8 cellular contexts compared by ENCODE assay signal in the genomic region with DNA sequence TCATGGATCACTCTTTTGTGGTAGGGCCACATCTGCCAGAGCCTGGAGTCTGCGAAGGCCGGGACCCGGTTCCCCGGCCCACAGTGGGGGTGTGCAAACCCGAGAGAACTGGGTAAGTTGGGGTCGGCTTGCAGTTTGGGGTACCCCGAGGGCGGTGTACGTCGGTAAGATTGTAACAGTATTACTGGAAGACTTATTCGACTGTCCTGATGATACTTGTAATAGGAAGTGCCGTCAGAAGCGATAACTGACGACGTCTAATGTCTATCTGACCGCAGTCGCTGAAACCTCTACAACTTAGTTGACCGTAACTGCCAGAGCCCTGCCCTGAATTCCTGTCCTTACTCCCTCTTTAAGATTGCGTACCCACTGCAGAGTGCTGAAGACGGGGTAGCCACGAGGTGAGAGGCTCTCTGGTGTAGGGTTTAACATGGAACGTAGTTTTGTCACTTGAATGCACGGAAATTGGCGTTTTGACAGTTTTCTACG. TPM values are rescaled to one million over a fixed set of nuclear protein-coding genes. Genes with fewer than 3 reads are reported as not detected.
DNase-seq lines count a peak whose midpoint lies in the region; ATAC-seq and TF ChIP-seq lines count a peak whose summit lies in the region.

No MANE protein-coding gene starts in this region.

- peaks cover 3% of the 10 kb centered on the region for H3K36me3 Mint-ChIP-seq in IgD-negative memory B cell

- H3K36me3 ChIP-seq in body of pancreas (replicated peaks in 1 of 2; ENCODE audit: insufficient read depth in 1 of 2, low read depth in 2 of 2) (peaks cover 0 to 4% of the 10 kb centered on the region in 2 donors), left lung (peaks cover 0 to 43% of the 10 kb centered on the region in 2 donors), thymus (ENCODE audit: control insufficient read depth, insufficient read depth) (peaks cover 29% of the 10 kb centered on the region)

- H3K4me1 Mint-ChIP-seq in IgD-negative memory B cell, result peaks cover 14 to 42% (median 25%) of the 10 kb centered on the region in 3 donors

- H3K27me3 Mint-ChIP-seq in IgD-negative memory B cell, result no peaks in the 10 kb centered on the region

- peak overlapping the region; percentile 25 to 89 for H3K4me3 ChIP-seq in body of pancreas
- H3K4me3 ChIP-seq in left lung, result peak overlapping the region; percentile 91 to 98
- H3K4me3 ChIP-seq in thymus (ENCODE audit: low read length), result peak overlapping the region; percentile 81

- no peak for ATAC-seq in body of pancreas
- ATAC-seq in left lung, result peak; percentile 26

- no peaks in the 10 kb centered on the region for H3K9me3 ChIP-seq in body of pancreas
- no peaks in the 10 kb centered on the region for H3K9me3 ChIP-seq in left lung
- no peaks in the 10 kb centered on the region for H3K9me3 ChIP-seq in thymus (ENCODE audit: control insufficient read depth)

- no peak for TF ChIP-seq POLR2A in body of pancreas (IDR thresholded peaks at IDR 0.05)

- DNase-seq in NCI-H748 (lab: John Stamatoyannopoulos, UW; ENCODE audit: unreplicated experiment) (peak; percentile 34), NCI-H748 treated with DMSO at 0.1 percent for 48 hours (lab: John Stamatoyannopoulos, UW) (no peak), body of pancreas (no peak), left lung (no peak), putamen (ENCODE audit: low spot score) (no peak), SHP77 (lab: John Stamatoyannopoulos, UW) (no peak)

- H3K27me3 ChIP-seq in body of pancreas, result no peaks in the 10 kb centered on the region
- no peaks in the 10 kb centered on the region for H3K27me3 ChIP-seq in left lung
- H3K27me3 ChIP-seq in thymus (ENCODE audit: control insufficient read depth, insufficient read depth), result no peaks in the 10 kb centered on the region

- H3K27ac Mint-ChIP-seq in IgD-negative memory B cell, result peak overlapping the region; percentile 91 to 97 (median 97)

- 0% methylated on average over 11 to 24 of the region's 25 CpGs for whole genome bisulfite sequencing in body of pancreas, 2 donors
- under 1% methylated on average over 25 of the region's 25 CpGs for WGBS in thymus

- intact Hi-C loops in body of pancreas (cut with DNase I) (no loop called here), left lung (cut with DNase I) (loop anchor here in 1 of 2 donors (10.0 kb wide), 1 partner anchor 75 kb away; no protein-coding TSS in a partner anchor)

- no peaks in the 10 kb centered on the region for H3K9me3 Mint-ChIP-seq in IgD-negative memory B cell

- H3K27ac ChIP-seq in body of pancreas (peak overlapping the region; percentile 77 to 85 (median 84)), left lung (peak overlapping the region; percentile 86 to 92), thymus (ENCODE audit: low read depth) (peak overlapping the region; percentile 74)

- peak overlapping the region; percentile 97 to 100 (median 99) for H3K4me3 Mint-ChIP-seq in IgD-negative memory B cell

- peaks cover 52% of the 10 kb centered on the region for H3K4me1 ChIP-seq in body of pancreas
- H3K4me1 ChIP-seq in left lung, result peaks cover 24 to 62% of the 10 kb centered on the region in 2 donors
- H3K4me1 ChIP-seq in thymus (ENCODE audit: control insufficient read depth, insufficient read depth, low read length), result peaks cover 11% of the 10 kb centered on the region

- TF ChIP-seq CTCF in body of pancreas (IDR thresholded peaks at IDR 0.05), result no peak
- no peak for TF ChIP-seq CTCF in left lung (IDR thresholded peaks at IDR 0.05)

RNA-seq across cellular contexts. Expression of a gene that starts 24.0 kb away (rescaled TPM):
- polyA plus RNA-seq in IgD-negative memory B cell (73.6 TPM), thymus (39.8 TPM)
- total RNA-seq in body of pancreas (10 to 100 TPM in 1 of 2 donors, 1 to 10 TPM in 1; 4.7 to 30.7 TPM), left lung (10 to 100 TPM; 58.0 to 97.7 TPM)

RNA-seq across cellular contexts. Expression of a gene that starts 52.6 kb away (rescaled TPM):
- 1.7 TPM for polyA plus RNA-seq in IgD-negative memory B cell
- 1 to 10 TPM; 4.9 to 7.6 TPM for total RNA-seq in body of pancreas
- 1 to 10 TPM; 2.9 to 3.8 TPM for total RNA-seq in left lung
- 2.1 TPM for polyA plus RNA-seq in thymus

RNA-seq across cellular contexts. Expression of a gene that starts 58.5 kb away (rescaled TPM):
- polyA plus RNA-seq in IgD-negative memory B cell (2,178 TPM), thymus (820 TPM)
- total RNA-seq in body of pancreas (100 to 1,000 TPM; 450 to 486 TPM), left lung (1,000 to 10,000 TPM; 1,151 to 1,430 TPM)
